ENCODE assay signal across 8 cellular contexts in the genomic region with DNA sequence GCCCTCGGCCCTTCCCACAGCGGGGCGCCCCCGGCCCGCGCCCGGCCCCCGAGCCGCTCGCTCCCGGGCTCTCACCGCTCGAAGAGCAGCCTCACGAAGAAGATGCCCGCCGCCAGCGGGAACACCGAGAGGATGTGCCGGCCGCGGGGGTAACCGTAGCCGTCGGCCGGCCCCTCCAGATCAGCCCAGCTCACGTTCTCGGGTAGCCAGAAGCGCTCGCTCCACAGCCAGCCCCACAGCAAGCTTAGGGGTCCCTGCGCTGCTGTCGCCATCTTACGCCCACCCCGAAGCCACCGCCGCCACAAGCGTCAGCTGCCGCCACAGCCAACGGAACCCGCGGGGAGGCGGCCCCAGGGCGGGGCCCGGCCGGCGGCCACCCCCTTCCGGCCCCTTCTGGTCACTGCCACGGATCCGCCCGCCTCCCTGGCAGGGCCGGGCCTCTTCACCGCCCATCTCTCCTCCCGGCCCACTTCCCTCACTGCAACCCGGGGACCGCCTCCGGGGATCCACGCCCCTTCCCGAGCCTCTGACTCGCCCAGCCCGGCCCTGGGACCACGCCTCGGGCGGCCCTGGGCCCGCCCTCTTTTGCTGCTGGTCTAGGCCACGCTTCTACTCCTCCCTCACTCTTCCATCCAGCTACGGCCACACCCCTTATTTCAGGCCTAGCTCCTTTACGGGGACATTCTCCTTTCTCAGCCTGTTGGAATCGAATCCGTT. TPM values are rescaled to one million over a fixed set of nuclear protein-coding genes. Genes with fewer than 3 reads are reported as not detected.
DNase-seq lines count a peak whose midpoint lies in the region; ATAC-seq, FAIRE-seq and TF ChIP-seq lines count a peak whose summit lies in the region.

A gene with protein sequence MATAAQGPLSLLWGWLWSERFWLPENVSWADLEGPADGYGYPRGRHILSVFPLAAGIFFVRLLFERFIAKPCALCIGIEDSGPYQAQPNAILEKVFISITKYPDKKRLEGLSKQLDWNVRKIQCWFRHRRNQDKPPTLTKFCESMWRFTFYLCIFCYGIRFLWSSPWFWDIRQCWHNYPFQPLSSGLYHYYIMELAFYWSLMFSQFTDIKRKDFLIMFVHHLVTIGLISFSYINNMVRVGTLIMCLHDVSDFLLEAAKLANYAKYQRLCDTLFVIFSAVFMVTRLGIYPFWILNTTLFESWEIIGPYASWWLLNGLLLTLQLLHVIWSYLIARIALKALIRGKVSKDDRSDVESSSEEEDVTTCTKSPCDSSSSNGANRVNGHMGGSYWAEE (minus strand): TSS at position 344 of the 717 bp plus-strand sequence. CDS start 72 bp downstream, at position 272.

- H4K20me1 ChIP-seq in HepG2 (ENCODE audit: insufficient read depth, low read length) = no peaks in the 10 kb centered on the region

- H3K27ac ChIP-seq in C4-2B (peak within 1 kb of the TSS; percentile 74), HepG2 (ENCODE audit: extremely low read length, insufficient read depth, low read length) (peak within 1 kb of the TSS; percentile 90)

- peaks cover 51% of the 10 kb centered on the region for H3K4me1 ChIP-seq in HepG2 (ENCODE audit: insufficient read depth, low read length)

- H3K9ac ChIP-seq in HepG2 (ENCODE audit: insufficient read depth, low read depth, low read length) = peak within 1 kb of the TSS; percentile 88

- DNase-seq in NCI-H774 (lab: John Stamatoyannopoulos, UW) = peak; percentile 99
- peak; percentile 90 to 92 for DNase-seq in activated CD4-positive, alpha-beta T cell treated with anti-CD3 and anti-CD28 coated beads, Interleukin-2, amount 50 U/mL, for 4 hours
- DNase-seq in dermis blood vessel endothelial cell = peak; percentile 97
- peak; percentile 96 for DNase-seq in HepG2 (ENCODE audit: low spot score)
- peak; percentile 95 for DNase-seq in stimulated activated CD4-positive, alpha-beta T cell treated with anti-CD3 and anti-CD28 coated beads, Interleukin-4, amount 100 ng/mL, for 1 hour

- no peaks in the 10 kb centered on the region for H3K9me3 ChIP-seq in HepG2 (ENCODE audit: low read length)

- peaks cover 33% of the 10 kb centered on the region for H3K79me2 ChIP-seq in HepG2 (ENCODE audit: insufficient read depth, low read length)

- POLR2A ChIA-PET in HepG2 (lab: Yijun Ruan, JAX) = interaction anchor here (0.7 to 2.9 kb wide), 23 partner anchors 11 to 221 kb away, joined by 3 to 60 read pairs (median 4); a partner anchor contains a TSS

- peak within 1 kb of the TSS; percentile 80 to 98 (median 93) for H3K4me3 ChIP-seq in HepG2 (replicated peaks in 1 of 3; ENCODE audit: insufficient read depth in 1 of 3, low read depth in 2 of 3, low read length in 3 of 3)

- no peak within 1 kb of the TSS for H2AFZ ChIP-seq in HepG2 (ENCODE audit: low read length)

- TF ChIP-seq CTCF in C4-2B (conservative IDR thresholded peaks at IDR 0.05) = no peak
- no peak; the same call in none of the 2 replicates for TF ChIP-seq CTCF in HepG2 (CRISPR knock-in tag; IDR thresholded peaks at IDR 0.05)

- BruUV-seq in HepG2 (replicated peaks; lab: Mats Ljungman, UMichigan) = no TSS peak

- peak; percentile 98 for ATAC-seq in GM19395 (IDR thresholded peaks at IDR 0.05; ENCODE audit: unreplicated experiment)
- ATAC-seq in HG03565 (IDR thresholded peaks at IDR 0.05; ENCODE audit: unreplicated experiment) = peak; percentile 94
- peak; percentile 98 for ATAC-seq in HepG2

- no peaks in the 10 kb centered on the region for H3K36me3 ChIP-seq in HepG2 (replicated peaks in 1 of 2; ENCODE audit: control insufficient read depth in 1 of 2, insufficient read depth in 2 of 2, low read length in 2 of 2)

- TF ChIP-seq EP300 in HepG2 (IDR thresholded peaks at IDR 0.05; ENCODE audit: low read depth in 2 of 2, low read length in 2 of 2) = 0 out of 4 replicates have a peak, but pooled peaks of 1 of the 2 experiments have one; percentile 3
- no peak for TF ChIP-seq EP300 in HepG2 (CRISPR knock-in tag; IDR thresholded peaks at IDR 0.05; ENCODE audit: borderline replicate concordance)

- in situ Hi-C loops in HepG2 (cut with HindIII; ENCODE audit: extremely low pct_ligation_motif_present, low pct_unique_long_range_greater_than_20kb) = no loop called here

- peak; percentile 48 for FAIRE-seq in HepG2 (lab: Jason Lieb, UNC)

- WGBS in HepG2 (ENCODE audit: low lambda C conversion rate) = 1% methylated on average over 34 of the region's 68 CpGs

- no peaks in the 10 kb centered on the region; a peak in 1 of 5 replicates for H3K27me3 ChIP-seq in HepG2 (ENCODE audit: control insufficient read depth in 1 of 2, insufficient read depth in 2 of 2, low read length in 2 of 2)

- peak; percentile 67 for TF ChIP-seq RAD21 in HepG2 (CRISPR knock-in tag; IDR thresholded peaks at IDR 0.05)

- peak within 1 kb of the TSS; percentile 94 for H3K4me2 ChIP-seq in HepG2 (ENCODE audit: low read depth, low read length)

- CTCF ChIA-PET in HepG2 (lab: Yijun Ruan, JAX; ENCODE audit: low intra/inter-chr PET ratio, low total read pairs) = no interaction called here

- peak; percentile 71 to 87 for TF ChIP-seq POLR2A in HepG2 (IDR thresholded peaks at IDR 0.05; ENCODE audit: insufficient read depth in 1 of 2, low read depth in 2 of 2, low read length in 2 of 2)

- intact Hi-C loops in HepG2 (cut with micrococcal nuclease; ENCODE audit: unreplicated experiment) = loop anchor here (2.0 kb wide), 2 partner anchors 54 to 92 kb away; a partner anchor contains a TSS

TF ChIP-seq in HepG2, 621 proteins besides CTCF, POLR2A, EP300 and RAD21 (continues in another document):
- TF ChIP-seq ZNF589 (CRISPR knock-in tag; conservative IDR thresholded peaks at IDR 0.05) (no peak), DR1 (CRISPR knock-in tag; IDR thresholded peaks at IDR 0.05) (0 out of 2 replicates have a peak, but pooled peaks have one; percentile 36), GTF3A (CRISPR knock-in tag; conservative IDR thresholded peaks at IDR 0.05) (no peak), ZNF550 (CRISPR knock-in tag; IDR thresholded peaks at IDR 0.05; ENCODE audit: borderline replicate concordance) (0 out of 2 replicates have a peak, but pooled peaks have one; percentile 39), RBM22 (optimal IDR thresholded peaks at IDR 0.05; ENCODE audit: low read length) (no peak), ZNF136 (CRISPR knock-in tag; IDR thresholded peaks at IDR 0.05; ENCODE audit: low read depth) (no peak; the same call in 1 of the 2 replicates), DNMT3B (CRISPR knock-in tag; conservative IDR thresholded peaks at IDR 0.05) (no peak), ZNF713 (CRISPR knock-in tag; IDR thresholded peaks at IDR 0.05) (peak; percentile 20; the same call in 1 of the 2 replicates), NR3C1 (CRISPR knock-in tag; IDR thresholded peaks at IDR 0.05) (no peak), ZMYM2 (CRISPR knock-in tag; IDR thresholded peaks at IDR 0.05) (no peak), MED1 (CRISPR knock-in tag; IDR thresholded peaks at IDR 0.05) (peak; percentile 33), ZSCAN21 (CRISPR knock-in tag; IDR thresholded peaks at IDR 0.05; ENCODE audit: borderline replicate concordance) (no peak)
- TF ChIP-seq, protein P1, sequence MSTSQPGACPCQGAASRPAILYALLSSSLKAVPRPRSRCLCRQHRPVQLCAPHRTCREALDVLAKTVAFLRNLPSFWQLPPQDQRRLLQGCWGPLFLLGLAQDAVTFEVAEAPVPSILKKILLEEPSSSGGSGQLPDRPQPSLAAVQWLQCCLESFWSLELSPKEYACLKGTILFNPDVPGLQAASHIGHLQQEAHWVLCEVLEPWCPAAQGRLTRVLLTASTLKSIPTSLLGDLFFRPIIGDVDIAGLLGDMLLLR (CRISPR knock-in tag; IDR thresholded peaks at IDR 0.05) = no peak
- TF ChIP-seq, protein P2, sequence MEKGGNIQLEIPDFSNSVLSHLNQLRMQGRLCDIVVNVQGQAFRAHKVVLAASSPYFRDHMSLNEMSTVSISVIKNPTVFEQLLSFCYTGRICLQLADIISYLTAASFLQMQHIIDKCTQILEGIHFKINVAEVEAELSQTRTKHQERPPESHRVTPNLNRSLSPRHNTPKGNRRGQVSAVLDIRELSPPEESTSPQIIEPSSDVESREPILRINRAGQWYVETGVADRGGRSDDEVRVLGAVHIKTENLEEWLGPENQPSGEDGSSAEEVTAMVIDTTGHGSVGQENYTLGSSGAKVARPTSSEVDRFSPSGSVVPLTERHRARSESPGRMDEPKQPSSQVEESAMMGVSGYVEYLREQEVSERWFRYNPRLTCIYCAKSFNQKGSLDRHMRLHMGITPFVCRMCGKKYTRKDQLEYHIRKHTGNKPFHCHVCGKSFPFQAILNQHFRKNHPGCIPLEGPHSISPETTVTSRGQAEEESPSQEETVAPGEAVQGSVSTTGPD (CRISPR knock-in tag; IDR thresholded peaks at IDR 0.05) = no peak

RNA-seq across cellular contexts. Expression of the gene that starts here (rescaled TPM):
- 24.5 and 46.0 TPM in 2 replicates for total RNA-seq in dermis blood vessel endothelial cell
- 15.3 and 22.3 TPM in 2 replicates for total RNA-seq in HepG2 (2016; rRNA removed; fragmentation: Illumina TruSeq; extraction: Trizol)
- 10.3 and 12.1 TPM in 2 replicates for total RNA-seq in HepG2 (2016; cell fraction: cytosol; rRNA removed; fragmentation: Illumina TruSeq; extraction: Trizol; ENCODE audit: low read depth)
- total RNA-seq in HepG2 (2016; cell fraction: insoluble cytoplasmic fraction; rRNA removed; fragmentation: Illumina TruSeq; extraction: Trizol) = 13.6 and 22.8 TPM in 2 replicates
- 18.3 and 19.2 TPM in 2 replicates for total RNA-seq in HepG2 (2016; cell fraction: membrane; rRNA removed; fragmentation: Illumina TruSeq; extraction: Trizol)
- total RNA-seq in HepG2 (2016; cell fraction: nucleus; rRNA removed; fragmentation: Illumina TruSeq; extraction: Trizol) = 34.1 and 37.5 TPM in 2 replicates
- 37.5 and 48.8 TPM in 2 replicates for polyA plus RNA-seq in HepG2 (2011; rRNA removed)
- 24.8 and 42.9 TPM in 2 replicates for polyA plus RNA-seq in HepG2 (2011; cell fraction: cytosol; rRNA removed)
- 37.4 and 42.7 TPM in 2 replicates for polyA plus RNA-seq in HepG2 (2011; cell fraction: nucleus; rRNA removed)
- 18.5 and 22.9 TPM in 2 replicates for polyA plus RNA-seq in HepG2 (2012)
- polyA plus RNA-seq in HepG2 (2016; cell fraction: cytosol; fragmentation: Illumina TruSeq; extraction: Trizol; ENCODE audit: low read depth) = 11.3 and 11.6 TPM in 2 replicates
- 16.0 and 16.6 TPM in 2 replicates for polyA plus RNA-seq in HepG2 (2016; cell fraction: insoluble cytoplasmic fraction; fragmentation: Illumina TruSeq; extraction: Trizol; ENCODE audit: low read depth)
- polyA plus RNA-seq in HepG2 (2016; cell fraction: membrane; fragmentation: Illumina TruSeq; extraction: Trizol; ENCODE audit: low read depth) = 17.8 and 18.4 TPM in 2 replicates
- 69.6 and 73.1 TPM in 2 replicates for polyA plus RNA-seq in HepG2 (2016; cell fraction: nucleus; fragmentation: Illumina TruSeq; extraction: Trizol; ENCODE audit: insufficient read depth, low read depth)
- polyA minus RNA-seq in HepG2 (2011; rRNA and poly(A)+ RNA removed; ENCODE audit: low replicate concordance) = 54.7 and 68.3 TPM in 2 replicates
- 16.2 and 19.3 TPM in 2 replicates for polyA minus RNA-seq in HepG2 (2011; cell fraction: cytosol; rRNA and poly(A)+ RNA removed)
- polyA minus RNA-seq in HepG2 (2011; cell fraction: nucleus; rRNA and poly(A)+ RNA removed) = 29.5 and 31.8 TPM in 2 replicates

Comparison
In these comparisons a context has a peak if more than half of its experiments do, and no peak if none do; other contexts are left out.
1. Peak in every context shown above with its lines: DNase-seq, ATAC-seq, H3K4me3 ChIP-seq and H3K27ac ChIP-seq.